8 cellular contexts compared by ENCODE assay signal in the genomic region with DNA sequence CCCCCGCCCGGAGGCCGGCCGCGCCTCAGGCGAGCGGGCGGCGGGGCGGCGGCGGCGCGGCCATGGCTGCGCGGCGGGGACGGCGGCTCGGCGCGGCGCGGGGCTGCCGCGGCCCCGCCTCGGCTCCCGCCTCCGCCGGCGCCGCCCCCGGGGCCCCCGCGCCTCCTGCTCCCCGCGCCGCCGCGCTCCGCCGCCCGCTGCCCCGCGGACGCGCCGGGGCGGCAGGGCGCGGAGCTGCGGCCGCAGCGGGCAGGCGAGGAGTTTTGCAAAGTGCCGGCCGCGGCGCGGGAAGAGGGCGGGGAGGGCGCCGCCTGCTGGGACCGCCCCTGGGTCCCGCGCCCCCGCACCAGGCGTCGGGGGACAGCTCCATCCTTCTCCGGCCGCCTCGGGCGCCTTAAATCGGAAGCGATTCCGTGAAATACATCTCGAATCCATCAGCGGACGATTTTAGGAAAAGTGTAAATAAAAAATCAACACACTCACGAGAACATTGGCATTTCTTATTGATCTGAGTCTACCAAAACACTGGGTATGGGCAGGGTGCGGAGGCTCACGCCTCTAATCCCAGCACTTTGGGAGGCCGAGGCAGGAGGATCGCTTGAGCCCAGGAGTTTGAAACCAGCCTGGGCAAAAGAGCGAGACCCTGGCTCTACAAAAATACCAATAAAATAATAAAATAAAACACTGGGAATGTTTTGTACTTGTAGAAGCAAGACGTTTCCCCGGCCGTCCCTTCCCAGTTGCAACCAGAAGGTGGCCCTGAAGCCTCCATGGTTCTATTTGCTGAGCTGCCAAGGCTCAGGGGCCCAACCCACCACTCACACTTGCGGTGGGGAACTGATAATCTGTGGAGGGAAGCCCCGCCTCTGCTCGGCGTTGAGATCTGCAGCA.
DNase-seq lines count a peak whose midpoint lies in the region; ATAC-seq and TF ChIP-seq lines count a peak whose summit lies in the region.

No MANE protein-coding gene starts in this region.

- no peaks in the 10 kb centered on the region for H3K27me3 ChIP-seq in dorsolateral prefrontal cortex

- H3K4me3 Mint-ChIP-seq in natural killer cell treated with Interleukin-12 subunit alpha and Interleukin-12 subunit beta and Interleukin-15 and Interleukin-18, amount 100 ng/mL, for 72 hours = peak overlapping the region; percentile 69

- no peak overlapping the region for H3K27ac Mint-ChIP-seq in natural killer cell treated with Interleukin-12 subunit alpha and Interleukin-12 subunit beta and Interleukin-15 and Interleukin-18, amount 100 ng/mL, for 72 hours

- DNase-seq in NCI-H1417 (lab: John Stamatoyannopoulos, UW) (peak; percentile 9 to 44 (median 36)), NCI-H1417 treated with DMSO at 0.1 percent for 48 hours (lab: John Stamatoyannopoulos, UW) (no peak), NCI-H774 (lab: John Stamatoyannopoulos, UW) (peak; percentile 3), dorsolateral prefrontal cortex (peak in 4 of 10 donors; percentile 30 to 65 (median 45)), foreskin melanocyte (no peak), putamen (ENCODE audit: low spot score) (no peak)
- no peak for DNase-seq in natural killer cell treated with Interleukin-12 subunit alpha and Interleukin-12 subunit beta and Interleukin-15 and Interleukin-18, amount 100 ng/mL, for 72 hours (ENCODE audit: low spot score)

- peak overlapping the region; percentile 10 to 82 (median 68) for H3K4me3 ChIP-seq in dorsolateral prefrontal cortex

- peaks cover 3% of the 10 kb centered on the region for H3K9me3 Mint-ChIP-seq in natural killer cell treated with Interleukin-12 subunit alpha and Interleukin-12 subunit beta and Interleukin-15 and Interleukin-18, amount 100 ng/mL, for 72 hours

- TF ChIP-seq CTCF in dorsolateral prefrontal cortex (IDR thresholded peaks at IDR 0.05 in 54 of 56, conservative IDR thresholded peaks at IDR 0.05 in 2 of 56; ENCODE audit: low read depth in 1 of 56, partially characterized antibody in 56 of 56) = peak in 54 of 56 donors; percentile 6 to 71 (median 44)

- ATAC-seq in natural killer cell treated with Interleukin-12 subunit alpha and Interleukin-12 subunit beta and Interleukin-15 and Interleukin-18, amount 100 ng/mL, for 72 hours = peak; percentile 55 to 63
- no peak for ATAC-seq in GM18517 (IDR thresholded peaks at IDR 0.05; ENCODE audit: unreplicated experiment)

- H3K4me1 Mint-ChIP-seq in natural killer cell treated with Interleukin-12 subunit alpha and Interleukin-12 subunit beta and Interleukin-15 and Interleukin-18, amount 100 ng/mL, for 72 hours (ENCODE audit: low read depth in 2 of 2) = peaks cover 0 to 9% of the 10 kb centered on the region in 2 donors

- H3K27ac ChIP-seq in dorsolateral prefrontal cortex = peak overlapping the region in 34 of 59 donors; percentile 8 to 92 (median 58)

- intact Hi-C loops in dorsolateral prefrontal cortex (cut with DNase I) = loop anchor here in 1 of 2 donors (5.0 kb wide), 1 partner anchor 191 kb away; no protein-coding TSS in a partner anchor

- H3K36me3 Mint-ChIP-seq in natural killer cell treated with Interleukin-12 subunit alpha and Interleukin-12 subunit beta and Interleukin-15 and Interleukin-18, amount 100 ng/mL, for 72 hours = peaks cover 17% of the 10 kb centered on the region

- H3K27me3 Mint-ChIP-seq in natural killer cell treated with Interleukin-12 subunit alpha and Interleukin-12 subunit beta and Interleukin-15 and Interleukin-18, amount 100 ng/mL, for 72 hours = peaks cover 40 to 41% of the 10 kb centered on the region in 2 donors

Comparison
In these comparisons a context has a peak if more than half of its experiments do, and no peak if none do; other contexts are left out.
1. DNase-seq: peak in NCI-H1417 (3 of 3) and NCI-H774 (single experiment); none in NCI-H1417 treated with DMSO at 0.1 percent for 48 hours (single experiment), natural killer cell treated with Interleukin-12 subunit alpha and Interleukin-12 subunit beta and Interleukin-15 and Interleukin-18, amount 100 ng/mL, for 72 hours (single experiment), foreskin melanocyte (single experiment) and putamen (single experiment).